10 cellular contexts compared by ENCODE assay signal in genomic region chr16:57534337-57534880, GRCh38. TPM values are rescaled to one million over a fixed set of nuclear protein-coding genes. Genes with fewer than 3 reads are reported as not detected.
A peak's percentile ranks its signal among the peaks of the same experiment; 100 is the strongest.
DNase-seq lines count a peak whose midpoint lies in the region; ATAC-seq and TF ChIP-seq lines count a peak whose summit lies in the region.
"Had no signal": no experiment of that assay in that cellular context is flagged by ENCODE, and none has a peak within 500 bp of the region (broad histone marks: within the 10 kb centered on the region; RNA-seq: fewer than 3 reads in every experiment).

No MANE protein-coding gene starts in this region.

- no peak overlapping the region for H3K27ac ChIP-seq in CD8-positive, alpha-beta T cell (ENCODE audit: low read depth, low read length)
- H3K27ac ChIP-seq in MM.1S (ENCODE audit: low read length) (no peak overlapping the region), colonic mucosa (no peak overlapping the region), neuronal stem cell (replicated peaks; ENCODE audit: low read length) (no peak overlapping the region)

- H2BK120ac ChIP-seq in neuronal stem cell (ENCODE audit: low read depth, low read length), result no peak overlapping the region

- H2BK5ac ChIP-seq in neuronal stem cell (ENCODE audit: low read length), result no peak overlapping the region

- peak overlapping the region; percentile 93 for H2AK5ac ChIP-seq in neuronal stem cell (ENCODE audit: low read depth, low read length)

- peak overlapping the region; percentile 39 for H3K4me3 Mint-ChIP-seq in CD8-positive, alpha-beta T cell

- peaks cover 14% of the 10 kb centered on the region for H3K79me1 ChIP-seq in neuronal stem cell (ENCODE audit: low read depth, low read length)

- H3K27ac Mint-ChIP-seq in CD8-positive, alpha-beta T cell, result peak overlapping the region; percentile 96

- no peak overlapping the region for H4K91ac ChIP-seq in neuronal stem cell (ENCODE audit: low read depth, low read length, poor library complexity)

- H3K36me3 Mint-ChIP-seq in CD8-positive, alpha-beta T cell, result peaks cover 5% of the 10 kb centered on the region

- no peak overlapping the region for H3K14ac ChIP-seq in neuronal stem cell (ENCODE audit: low read length)

- H3K4me1 Mint-ChIP-seq in CD8-positive, alpha-beta T cell (ENCODE audit: low read depth), result peaks cover 84% of the 10 kb centered on the region

- H3K9me3 ChIP-seq in CD8-positive, alpha-beta T cell (ENCODE audit: low read length), result no peaks in the 10 kb centered on the region
- H3K9me3 ChIP-seq in MM.1S (replicated peaks; ENCODE audit: insufficient read depth, low read length) (no peaks in the 10 kb centered on the region), colonic mucosa (no peaks in the 10 kb centered on the region), neuronal stem cell (replicated peaks in 1 of 2; ENCODE audit: control insufficient read depth in 2 of 2, insufficient read depth in 1 of 2, low read depth in 1 of 2, low read length in 2 of 2) (no peaks in the 10 kb centered on the region)
- H3K9me3 ChIP-seq: HAP-1 had no signal

- no peak overlapping the region for H3K23ac ChIP-seq in neuronal stem cell (ENCODE audit: low read depth, low read length, poor library complexity)

- H3K4me2 ChIP-seq in MM.1S (ENCODE audit: low read depth, low read length), result peak overlapping the region; percentile 91; the same call in 1 of the 2 replicates
- no peak overlapping the region for H3K4me2 ChIP-seq in neuronal stem cell (ENCODE audit: insufficient read depth, low read length, poor library complexity, severe bottlenecking)

- H3K79me2 ChIP-seq in MM.1S (ENCODE audit: low read length), result peaks cover 27% of the 10 kb centered on the region

- no peak for ATAC-seq in CD8-positive, alpha-beta T cell
- ATAC-seq in HG03097 (IDR thresholded peaks at IDR 0.05; ENCODE audit: low FRiP score, unreplicated experiment), result no peak

- H2BK12ac ChIP-seq in neuronal stem cell (ENCODE audit: low read length), result no peak overlapping the region

- H4K20me1 ChIP-seq in MM.1S (ENCODE audit: insufficient read depth, low read length), result no peaks in the 10 kb centered on the region

- H3K4ac ChIP-seq in neuronal stem cell (ENCODE audit: low read length), result no peak overlapping the region

- H3K18ac ChIP-seq in neuronal stem cell (ENCODE audit: low read length), result no peak overlapping the region

- TF ChIP-seq CTCF in CD8-positive, alpha-beta T cell (IDR thresholded peaks at IDR 0.05), result no peak
- TF ChIP-seq CTCF in MM.1S (IDR thresholded peaks at IDR 0.05; ENCODE audit: low read length) (no peak), colonic mucosa (IDR thresholded peaks at IDR 0.05) (no peak)

- no CpG with 5 or more reads among the region's 7 CpGs for WGBS in neuronal stem cell (ENCODE audit: extremely low coverage in 2 of 2, insufficient read length in 2 of 2, insufficient replicate concordance in 1 of 2), 2 donors

- peaks cover 90% of the 10 kb centered on the region for H3K4me1 ChIP-seq in CD8-positive, alpha-beta T cell (ENCODE audit: insufficient read depth, low read length)
- H3K4me1 ChIP-seq in MM.1S (ENCODE audit: low read length) (peaks cover 29% of the 10 kb centered on the region), colonic mucosa (peaks cover 8% of the 10 kb centered on the region), neuronal stem cell (ENCODE audit: control insufficient read depth in 2 of 2, insufficient read depth in 1 of 2, low read depth in 1 of 2, low read length in 2 of 2) (peaks cover 28 to 47% of the 10 kb centered on the region in 2 donors)

- H4K8ac ChIP-seq in neuronal stem cell (ENCODE audit: low read depth, low read length), result no peak overlapping the region

- H3K9me3 Mint-ChIP-seq in CD8-positive, alpha-beta T cell, result no peaks in the 10 kb centered on the region

- peaks cover 25% of the 10 kb centered on the region for H3F3A ChIP-seq in MM.1S (ENCODE audit: insufficient read depth, low read length)

- H3K9me2 ChIP-seq in MM.1S (replicated peaks; ENCODE audit: insufficient read depth, low read length), result no peaks in the 10 kb centered on the region

- POLR2A ChIA-PET in CD8-positive, alpha-beta T cell (lab: Charles Lee), result interaction anchor here (1.1 kb wide), 1 partner anchor 53 kb away, joined by 3 read pairs; no protein-coding TSS in a partner anchor

- intact Hi-C loops in CD8-positive, alpha-beta T cell (cut with DNase I, micrococcal nuclease), result no loop called here
- intact Hi-C loops in colonic mucosa (cut with DNase I), result no loop called here

- no peaks in the 10 kb centered on the region for H3K36me3 ChIP-seq in CD8-positive, alpha-beta T cell (ENCODE audit: insufficient read depth, low read length)
- H3K36me3 ChIP-seq in MM.1S (replicated peaks; ENCODE audit: insufficient read depth, low read length) (no peaks in the 10 kb centered on the region), colonic mucosa (no peaks in the 10 kb centered on the region), neuronal stem cell (replicated peaks in 1 of 2; ENCODE audit: control insufficient read depth in 2 of 2, insufficient read depth in 2 of 2, low read length in 2 of 2) (no peaks in the 10 kb centered on the region)
- H3K36me3 ChIP-seq: HAP-1 had no signal

- no peak for DNase-seq in CD8-positive, alpha-beta T cell
- DNase-seq in MM.1S (no peak), colonic mucosa (peak; percentile 18), neuronal stem cell (ENCODE audit: low spot score) (no peak), DMS153 treated with DMSO at 0.1 percent for 48 hours (lab: John Stamatoyannopoulos, UW; ENCODE audit: unreplicated experiment) (no peak), NCI-H524 treated with DMSO at 0.1 percent for 48 hours (lab: John Stamatoyannopoulos, UW) (no peak), NCI-H2029 treated with DMSO at 0.1 percent for 48 hours (lab: John Stamatoyannopoulos, UW) (no peak)

- H3K4me3 ChIP-seq in CD8-positive, alpha-beta T cell (ENCODE audit: low read depth, low read length), result no peak overlapping the region
- no peak overlapping the region for H3K4me3 ChIP-seq in MM.1S (ENCODE audit: low read length)
- no peak overlapping the region for H3K4me3 ChIP-seq in colonic mucosa
- no peak overlapping the region for H3K4me3 ChIP-seq in neuronal stem cell (ENCODE audit: low read length in 2 of 2)

- H3K27me3 Mint-ChIP-seq in CD8-positive, alpha-beta T cell (ENCODE audit: low read depth), result no peaks in the 10 kb centered on the region

- no peak overlapping the region for H3K9ac ChIP-seq in MM.1S (ENCODE audit: low read length)
- H3K9ac ChIP-seq in colonic mucosa (ENCODE audit: low read depth in 2 of 2, low read length in 2 of 2), result no peak overlapping the region
- H3K9ac ChIP-seq in neuronal stem cell (ENCODE audit: low read depth, low read length, poor library complexity), result no peak overlapping the region

- H3K27me3 ChIP-seq in CD8-positive, alpha-beta T cell (ENCODE audit: insufficient read depth, low read length), result no peaks in the 10 kb centered on the region
- no peaks in the 10 kb centered on the region for H3K27me3 ChIP-seq in MM.1S (replicated peaks; ENCODE audit: insufficient read depth, low read length)
- no peaks in the 10 kb centered on the region for H3K27me3 ChIP-seq in colonic mucosa
- peaks cover 0 to 13% (median 6%) of the 10 kb centered on the region in 3 experiments for H3K27me3 ChIP-seq in neuronal stem cell (ENCODE audit: control insufficient read depth in 3 of 3, insufficient read depth in 3 of 3, low read depth in 1 of 3, low read length in 3 of 3)

- no peak overlapping the region for H2AFZ ChIP-seq in MM.1S (ENCODE audit: low read length)
- H2AFZ ChIP-seq in neuronal stem cell (ENCODE audit: low read length), result no peak overlapping the region

- H2BK15ac ChIP-seq in neuronal stem cell (ENCODE audit: low read length), result no peak overlapping the region

- CTCF ChIA-PET in CD8-positive, alpha-beta T cell (lab: Charles Lee), result interaction anchor here (2.0 to 5.1 kb wide), 2 partner anchors 14 to 117 kb away, joined by 7 to 43 read pairs; no protein-coding TSS in a partner anchor

RNA-seq across cellular contexts. Expression of gene CCDC102A, which starts 2.0 kb away (rescaled TPM):
- 1 to 10 TPM; 2.1 to 3.1 TPM for total RNA-seq in CD8-positive, alpha-beta T cell
- total RNA-seq in colonic mucosa, result 1 to 10 TPM; 1.9 to 2.5 TPM
- 6.4 TPM for polyA plus RNA-seq in neuronal stem cell (2013, experiment 1 of 2)
- 6.3 TPM for polyA plus RNA-seq in neuronal stem cell (2013, experiment 2 of 2)

RNA-seq across cellular contexts. Expression of gene ADGRG5, which starts 8.0 kb away (rescaled TPM):
- total RNA-seq in CD8-positive, alpha-beta T cell, result 1 to 10 TPM; 1.1 to 2.0 TPM
- 1 to 10 TPM; 1.4 to 3.0 TPM for total RNA-seq in colonic mucosa
- 1.7 TPM for polyA plus RNA-seq in neuronal stem cell (2013, experiment 1 of 2)
- polyA plus RNA-seq in neuronal stem cell (2013, experiment 2 of 2), result 1.7 TPM
- total RNA-seq: pulmonary artery endothelial cell had no signal

RNA-seq across cellular contexts. Expression of gene DOK4, which starts 48.1 kb away (rescaled TPM):
- total RNA-seq in CD8-positive, alpha-beta T cell, result 1 to 10 TPM; 1.7 to 1.9 TPM
- total RNA-seq in colonic mucosa, result 100 to 1,000 TPM; 121 to 141 TPM
- 17.3 TPM for polyA plus RNA-seq in neuronal stem cell (2013, experiment 1 of 2)
- 15.7 TPM for polyA plus RNA-seq in neuronal stem cell (2013, experiment 2 of 2)

Comparison
In these comparisons a context has a peak if more than half of its experiments do, and no peak if none do; other contexts are left out.
1. RNA of gene DOK4, which starts 48.1 kb away (total RNA-seq): 121 to 141 TPM in colonic mucosa; 1.7 to 1.9 TPM in CD8-positive, alpha-beta T cell; every median in the first group is over 10 times any median in the second.